19 cellular contexts compared by ENCODE assay signal in genomic region chr2:241154915-241155314, GRCh38. TPM values are rescaled to one million over a fixed set of nuclear protein-coding genes. Genes with fewer than 3 reads are reported as not detected.
DNase-seq lines count a peak whose midpoint lies in the region; ATAC-seq, FAIRE-seq and TF ChIP-seq lines count a peak whose summit lies in the region.
"Had no signal": no experiment of that assay in that cellular context is flagged by ENCODE, and none has a peak within 500 bp of the region (broad histone marks: within the 10 kb centered on the region; RNA-seq: fewer than 3 reads in every experiment).

No MANE protein-coding gene starts in this region.

- H4K8ac ChIP-seq in mesendoderm (ENCODE audit: low read depth, low read length), result no peak overlapping the region

- H2BK15ac ChIP-seq in mesendoderm (replicated peaks; ENCODE audit: low read depth), result no peak overlapping the region

- ATAC-seq in stimulated activated naive CD8-positive, alpha-beta T cell treated with anti-CD3 and anti-CD28 coated beads, Interleukin-15, Interleukin-2, amounts not matched to agents 100 U/mL and 50 U/mL, for 24 hours, result peak; percentile 21
- ATAC-seq in stimulated activated naive CD8-positive, alpha-beta T cell treated with anti-CD3 and anti-CD28 coated beads, Interleukin-15, amount 100 ng/mL, for 72 hours, result no peak
- ATAC-seq in GM21367 (IDR thresholded peaks at IDR 0.05; ENCODE audit: unreplicated experiment), result no peak
- ATAC-seq: activated CD4-positive, CD25-positive, alpha-beta regulatory T cell treated with anti-CD3 and anti-CD28 coated beads, Interleukin-2, amount 50 U/mL, for 24 hours; esophagus mucosa; natural killer cell treated with Interleukin-12 subunit alpha and Interleukin-12 subunit beta and Interleukin-15 and Interleukin-18, amount 100 ng/mL, for 72 hours; upper lobe of right lung had no signal

- H3K4me3 ChIP-seq in astrocyte (ENCODE audit: insufficient read depth, low read depth, low read length) (no peak overlapping the region), mesendoderm (ENCODE audit: low read length) (no peak overlapping the region)
- H3K4me3 ChIP-seq: HAP-1, upper lobe of right lung had no signal

- H3K36me3 ChIP-seq in astrocyte (ENCODE audit: insufficient read depth, low read length) (peaks cover 3% of the 10 kb centered on the region), mesendoderm (ENCODE audit: control insufficient read depth, insufficient read depth, low read length) (no peaks in the 10 kb centered on the region)

- no peak overlapping the region for H3K27ac ChIP-seq in astrocyte (ENCODE audit: low read depth, low read length)
- H3K27ac ChIP-seq in mesendoderm (ENCODE audit: low read depth, low read length), result no peak overlapping the region
- H3K27ac ChIP-seq: upper lobe of right lung had no signal

- H4K20me1 ChIP-seq in astrocyte (ENCODE audit: insufficient read depth, low read length), result peaks cover 23% of the 10 kb centered on the region

- H3K18ac ChIP-seq in mesendoderm (ENCODE audit: low read length), result no peak overlapping the region

- H3K4me1 Mint-ChIP-seq in stimulated activated naive CD8-positive, alpha-beta T cell treated with anti-CD3 and anti-CD28 coated beads, Interleukin-15, amount 100 ng/mL, for 72 hours, result peaks cover 41% of the 10 kb centered on the region
- peaks cover 22% of the 10 kb centered on the region for H3K4me1 Mint-ChIP-seq in astrocyte (ENCODE audit: low read depth, unreplicated experiment)

- H3K56ac ChIP-seq in mesendoderm (ENCODE audit: low read length), result no peak overlapping the region

- H3K4me3 Mint-ChIP-seq in stimulated activated naive CD8-positive, alpha-beta T cell treated with anti-CD3 and anti-CD28 coated beads, Interleukin-15, amount 100 ng/mL, for 72 hours, result no peak overlapping the region
- no peak overlapping the region for H3K4me3 Mint-ChIP-seq in astrocyte (ENCODE audit: unreplicated experiment)
- H3K4me3 Mint-ChIP-seq: activated naive CD8-positive, alpha-beta T cell treated with anti-CD3 and anti-CD28 coated beads, Interleukin-2, amount 10 ng/mL, durations not matched to agents 7 days and 5 days; natural killer cell treated with Interleukin-12 subunit alpha and Interleukin-12 subunit beta and Interleukin-15 and Interleukin-18, amount 100 ng/mL, for 72 hours had no signal

- H3K9me3 Mint-ChIP-seq in stimulated activated naive CD8-positive, alpha-beta T cell treated with anti-CD3 and anti-CD28 coated beads, Interleukin-15, amount 100 ng/mL, for 72 hours, result no peaks in the 10 kb centered on the region
- H3K9me3 Mint-ChIP-seq in astrocyte (ENCODE audit: unreplicated experiment), result no peaks in the 10 kb centered on the region
- H3K9me3 Mint-ChIP-seq: activated naive CD8-positive, alpha-beta T cell treated with anti-CD3 and anti-CD28 coated beads, Interleukin-2, amount 10 ng/mL, durations not matched to agents 7 days and 5 days; natural killer cell treated with Interleukin-12 subunit alpha and Interleukin-12 subunit beta and Interleukin-15 and Interleukin-18, amount 100 ng/mL, for 72 hours had no signal

- H3K9ac ChIP-seq in astrocyte (ENCODE audit: low read length), result no peak overlapping the region
- no peak overlapping the region for H3K9ac ChIP-seq in mesendoderm (ENCODE audit: low read length)
- H3K9ac ChIP-seq: SK-N-SH had no signal

- H3K27me3 Mint-ChIP-seq in stimulated activated naive CD8-positive, alpha-beta T cell treated with anti-CD3 and anti-CD28 coated beads, Interleukin-15, amount 100 ng/mL, for 72 hours, result no peaks in the 10 kb centered on the region
- H3K27me3 Mint-ChIP-seq in astrocyte (ENCODE audit: low read depth, unreplicated experiment), result no peaks in the 10 kb centered on the region
- H3K27me3 Mint-ChIP-seq: activated naive CD8-positive, alpha-beta T cell treated with anti-CD3 and anti-CD28 coated beads, Interleukin-2, amount 10 ng/mL, durations not matched to agents 7 days and 5 days; natural killer cell treated with Interleukin-12 subunit alpha and Interleukin-12 subunit beta and Interleukin-15 and Interleukin-18, amount 100 ng/mL, for 72 hours had no signal

- no peak overlapping the region for H2AK5ac ChIP-seq in mesendoderm (ENCODE audit: low read length)

- no peak for FAIRE-seq in astrocyte (lab: Jason Lieb, UNC)
- FAIRE-seq: colon had no signal

- no peak overlapping the region for H2BK5ac ChIP-seq in mesendoderm (ENCODE audit: low read length)

- H3K27me3 ChIP-seq in astrocyte (ENCODE audit: insufficient read depth, low read length), result no peaks in the 10 kb centered on the region
- no peaks in the 10 kb centered on the region for H3K27me3 ChIP-seq in mesendoderm (ENCODE audit: insufficient read depth, low read length, poor library complexity)
- H3K27me3 ChIP-seq: BE2C, upper lobe of right lung had no signal

- DNase-seq in stimulated activated naive CD8-positive, alpha-beta T cell treated with anti-CD3 and anti-CD28 coated beads, Interleukin-15, Interleukin-2, amounts not matched to agents 100 U/mL and 50 U/mL, for 24 hours, result no peak
- no peak for DNase-seq in stimulated activated naive CD8-positive, alpha-beta T cell treated with anti-CD3 and anti-CD28 coated beads, Interleukin-15, amount 100 ng/mL, for 72 hours
- peak; percentile 55 for DNase-seq in astrocyte (ENCODE audit: low read depth)
- peak; percentile 60 for DNase-seq in posterior vena cava (ENCODE audit: low spot score)
- no peak for DNase-seq in mesendoderm
- no peak for DNase-seq in activated CD8-positive, alpha-beta memory T cell treated with anti-CD3 and anti-CD28 coated beads, Interleukin-2, amount 50 U/mL, for 48 hours
- DNase-seq in NCI-H82 treated with DMSO at 0.1 percent for 48 hours (lab: John Stamatoyannopoulos, UW; ENCODE audit: unreplicated experiment), result no peak
- DNase-seq: activated naive CD8-positive, alpha-beta T cell treated with anti-CD3 and anti-CD28 coated beads, Interleukin-2, amount 10 ng/mL, durations not matched to agents 7 days and 5 days; BE2C; NCI-H1417 treated with DMSO at 0.1 percent for 48 hours; NCI-H510A; SK-N-SH; upper lobe of right lung had no signal

- intact Hi-C loops in posterior vena cava (cut with DNase I), result no loop called here

- TF ChIP-seq CTCF in astrocyte (IDR thresholded peaks at IDR 0.05; ENCODE audit: insufficient read depth, low read depth, low read length), result no peak

- H4K5ac ChIP-seq in mesendoderm (ENCODE audit: low read length), result no peak overlapping the region

- H3K79me2 ChIP-seq in astrocyte (ENCODE audit: insufficient read depth, low read length), result peaks cover 23% of the 10 kb centered on the region
- H3K79me2 ChIP-seq in mesendoderm (ENCODE audit: control insufficient read depth, insufficient read depth, low read length), result no peaks in the 10 kb centered on the region

- no peaks in the 10 kb centered on the region for H3K9me3 ChIP-seq in astrocyte (ENCODE audit: insufficient read depth, low read depth, low read length)
- H3K9me3 ChIP-seq: BE2C, HAP-1, SK-N-SH, upper lobe of right lung had no signal

- no peak overlapping the region for H2AFZ ChIP-seq in astrocyte (ENCODE audit: low read depth, low read length)

- no peak overlapping the region for H2BK120ac ChIP-seq in mesendoderm (ENCODE audit: low read depth, low read length)

- H3K27ac Mint-ChIP-seq in stimulated activated naive CD8-positive, alpha-beta T cell treated with anti-CD3 and anti-CD28 coated beads, Interleukin-15, amount 100 ng/mL, for 72 hours, result no peak overlapping the region
- H3K27ac Mint-ChIP-seq in astrocyte (ENCODE audit: unreplicated experiment), result no peak overlapping the region
- H3K27ac Mint-ChIP-seq: activated naive CD8-positive, alpha-beta T cell treated with anti-CD3 and anti-CD28 coated beads, Interleukin-2, amount 10 ng/mL, durations not matched to agents 7 days and 5 days; natural killer cell treated with Interleukin-12 subunit alpha and Interleukin-12 subunit beta and Interleukin-15 and Interleukin-18, amount 100 ng/mL, for 72 hours had no signal

- peaks cover 8% of the 10 kb centered on the region for H3K36me3 Mint-ChIP-seq in astrocyte (ENCODE audit: low read depth, unreplicated experiment)
- H3K36me3 Mint-ChIP-seq: natural killer cell treated with Interleukin-12 subunit alpha and Interleukin-12 subunit beta and Interleukin-15 and Interleukin-18, amount 100 ng/mL, for 72 hours had no signal

- H3K23ac ChIP-seq in mesendoderm (ENCODE audit: low read length), result no peak overlapping the region

- H3K4me1 ChIP-seq in astrocyte (ENCODE audit: insufficient read depth, low read length), result peaks cover 24% of the 10 kb centered on the region
- H3K4me1 ChIP-seq in mesendoderm (ENCODE audit: control insufficient read depth, low read depth, low read length), result peaks cover 2% of the 10 kb centered on the region

- no peak overlapping the region for H3K4ac ChIP-seq in mesendoderm (ENCODE audit: low read depth, low read length)

- no CpG with 5 or more reads among the region's 4 CpGs for WGBS in mesendoderm (ENCODE audit: extremely low coverage, insufficient coverage, low lambda C conversion rate)

- H3K79me1 ChIP-seq in mesendoderm (ENCODE audit: low read length), result peaks cover 10% of the 10 kb centered on the region

- no peak overlapping the region for H3K4me2 ChIP-seq in astrocyte (ENCODE audit: low read length)
- no peak overlapping the region for H3K4me2 ChIP-seq in mesendoderm (ENCODE audit: low read length)
- H3K4me2 ChIP-seq: SK-N-SH had no signal

RNA-seq across cellular contexts. Expression of gene PPP1R7, which starts 4.6 kb away (rescaled TPM):
- total RNA-seq in astrocyte (51.4 and 53.4 TPM in 2 replicates), posterior vena cava (10 to 100 TPM; 49.3 to 53.0 TPM)
- polyA plus RNA-seq in mesendoderm (2013, experiment 1 of 2), result 54.8 TPM
- 56.0 TPM for polyA plus RNA-seq in mesendoderm (2013, experiment 2 of 2)

RNA-seq across cellular contexts. Expression of gene PASK, which starts 5.6 kb away (rescaled TPM):
- 4.2 and 8.0 TPM in 2 replicates for total RNA-seq in astrocyte
- 1 to 10 TPM; 2.3 to 4.4 TPM for total RNA-seq in posterior vena cava
- polyA plus RNA-seq in mesendoderm (2013, experiment 1 of 2), result 12.6 TPM
- polyA plus RNA-seq in mesendoderm (2013, experiment 2 of 2), result 12.7 TPM

RNA-seq across cellular contexts. Expression of gene ANO7, which starts 33.6 kb away (rescaled TPM):
- total RNA-seq in astrocyte (5.8 and 7.1 TPM in 2 replicates), posterior vena cava (under 1 TPM; 0.32 to 0.95 TPM)
- 2.7 TPM for polyA plus RNA-seq in mesendoderm (2013, experiment 1 of 2)
- polyA plus RNA-seq in mesendoderm (2013, experiment 2 of 2), result 2.5 TPM

RNA-seq across cellular contexts. Expression of gene MTERF4, which starts 52.8 kb away (rescaled TPM):
- total RNA-seq in astrocyte (23.6 and 26.3 TPM in 2 replicates), posterior vena cava (10 to 100 TPM; 17.1 to 17.8 TPM)
- 23.0 TPM for polyA plus RNA-seq in mesendoderm (2013, experiment 1 of 2)
- polyA plus RNA-seq in mesendoderm (2013, experiment 2 of 2), result 23.7 TPM

Comparison
In these comparisons a context has a peak if more than half of its experiments do, and no peak if none do; other contexts are left out.
1. DNase-seq: peak in astrocyte (single experiment) and posterior vena cava (single experiment); none in stimulated activated naive CD8-positive, alpha-beta T cell treated with anti-CD3 and anti-CD28 coated beads, Interleukin-15, Interleukin-2, amounts not matched to agents 100 U/mL and 50 U/mL, for 24 hours (single experiment), stimulated activated naive CD8-positive, alpha-beta T cell treated with anti-CD3 and anti-CD28 coated beads, Interleukin-15, amount 100 ng/mL, for 72 hours (0 of 2), mesendoderm (single experiment), activated CD8-positive, alpha-beta memory T cell treated with anti-CD3 and anti-CD28 coated beads, Interleukin-2, amount 50 U/mL, for 48 hours (single experiment) and NCI-H82 treated with DMSO at 0.1 percent for 48 hours (single experiment).